8 cellular contexts compared by ENCODE assay signal in genomic region chr12:113098428-113099028, GRCh38. TPM values are rescaled to one million over a fixed set of nuclear protein-coding genes. Genes with fewer than 3 reads are reported as not detected.
DNase-seq lines count a peak whose midpoint lies in the region; ATAC-seq, FAIRE-seq and TF ChIP-seq lines count a peak whose summit lies in the region.

No MANE protein-coding gene starts in this region.

- intact Hi-C loops in HepG2 (cut with micrococcal nuclease; ENCODE audit: unreplicated experiment): loop anchor here (1.0 to 2.0 kb wide), 2 partner anchors 50 to 106 kb away; no protein-coding TSS in a partner anchor

- H3K9ac ChIP-seq in HepG2 (ENCODE audit: insufficient read depth, low read depth, low read length): no peak overlapping the region

- peak; percentile 87 for TF ChIP-seq RAD21 in HepG2 (CRISPR knock-in tag; IDR thresholded peaks at IDR 0.05)

- POLR2A ChIA-PET in HepG2 (lab: Yijun Ruan, JAX): no interaction called here

- ATAC-seq in HepG2 (peak; percentile 83), HG02642 (IDR thresholded peaks at IDR 0.05; ENCODE audit: poor library complexity, unreplicated experiment) (no peak)

- H3K9me3 ChIP-seq in HAP-1: no peaks in the 10 kb centered on the region
- H3K9me3 ChIP-seq in HepG2 (ENCODE audit: low read length): no peaks in the 10 kb centered on the region

- H3K27me3 ChIP-seq in HAP-1 (ENCODE audit: low read depth) (no peaks in the 10 kb centered on the region), HepG2 (ENCODE audit: control insufficient read depth in 1 of 2, insufficient read depth in 2 of 2, low read length in 2 of 2) (peaks cover 1 to 6% of the 10 kb centered on the region in 2 experiments; a peak in 2 of 5 replicates)

- H3K36me3 ChIP-seq in HAP-1 (replicated peaks) (no peaks in the 10 kb centered on the region), HepG2 (replicated peaks in 1 of 2; ENCODE audit: control insufficient read depth in 1 of 2, insufficient read depth in 2 of 2, low read length in 2 of 2) (no peaks in the 10 kb centered on the region)

- TF ChIP-seq CTCF in HepG2 (CRISPR knock-in tag; IDR thresholded peaks at IDR 0.05): peak; percentile 95

- H4K20me1 ChIP-seq in HepG2 (ENCODE audit: insufficient read depth, low read length): no peaks in the 10 kb centered on the region

- FAIRE-seq in HepG2 (lab: Jason Lieb, UNC): peak; percentile 90

- no peak overlapping the region for H2AFZ ChIP-seq in HepG2 (ENCODE audit: low read length)

- 59% methylated on average over 10 of the region's 15 CpGs for WGBS in HepG2 (ENCODE audit: low lambda C conversion rate)

- no peak for TF ChIP-seq POLR2A in HepG2 (IDR thresholded peaks at IDR 0.05; ENCODE audit: insufficient read depth in 1 of 2, low read depth in 2 of 2, low read length in 2 of 2)

- TF ChIP-seq EP300 in HepG2 (IDR thresholded peaks at IDR 0.05; ENCODE audit: low read depth in 2 of 2, low read length in 2 of 2) (no peak), HepG2 (CRISPR knock-in tag; IDR thresholded peaks at IDR 0.05; ENCODE audit: borderline replicate concordance) (no peak)

- H3K4me1 ChIP-seq in HAP-1 (no peaks in the 10 kb centered on the region), HepG2 (ENCODE audit: insufficient read depth, low read length) (peaks cover 16% of the 10 kb centered on the region)

- CTCF ChIA-PET in HepG2 (lab: Yijun Ruan, JAX; ENCODE audit: low intra/inter-chr PET ratio, low total read pairs): interaction anchor here (2.8 kb wide), 1 partner anchor 49 kb away, joined by 43 read pairs; no protein-coding TSS in a partner anchor

- H3K27ac ChIP-seq in cingulate gyrus (ENCODE audit: low read depth, low read length): peak overlapping the region; percentile 79
- H3K27ac ChIP-seq in HepG2 (ENCODE audit: extremely low read length, insufficient read depth, low read length): no peak overlapping the region

- no TSS peak for BruUV-seq in HepG2 (replicated peaks; lab: Mats Ljungman, UMichigan)

- no peak overlapping the region for H3K4me2 ChIP-seq in HepG2 (ENCODE audit: low read depth, low read length)

- in situ Hi-C loops in HAP-1 (cut with MboI; ENCODE audit: low sequenced_read_pairs) (no loop called here), HepG2 (cut with HindIII; ENCODE audit: extremely low pct_ligation_motif_present, low pct_unique_long_range_greater_than_20kb) (loop anchor here (5.0 kb wide), 1 partner anchor 51 kb away; no protein-coding TSS in a partner anchor)

- H3K4me3 ChIP-seq in HAP-1 (no peak overlapping the region), HepG2 (replicated peaks in 1 of 3; ENCODE audit: insufficient read depth in 1 of 3, low read depth in 2 of 3, low read length in 3 of 3) (no peak overlapping the region)

- no peaks in the 10 kb centered on the region for H3K79me2 ChIP-seq in HepG2 (ENCODE audit: insufficient read depth, low read length)

- peak; percentile 88 for DNase-seq in COLO668 (lab: John Stamatoyannopoulos, UW; ENCODE audit: unreplicated experiment)
- DNase-seq in HAP-1 (ENCODE audit: low spot score in 2 of 2): peak; percentile 67 to 91
- DNase-seq in NCI-H2196 treated with DMSO at 0.1 percent for 48 hours (lab: John Stamatoyannopoulos, UW; ENCODE audit: unreplicated experiment): peak; percentile 91
- peak; percentile 87 for DNase-seq in activated CD4-positive, alpha-beta T cell treated with anti-CD3 and anti-CD28 coated beads for 48 hours
- DNase-seq in HepG2 (ENCODE audit: low spot score): peak; percentile 79
- DNase-seq in stimulated activated CD4-positive, alpha-beta T cell treated with anti-CD3 and anti-CD28 coated beads, TNF-alpha, amount 100 ng/mL, for 4 hours (ENCODE audit: low read depth in 3 of 3): peak; percentile 44 to 48 (median 45)

RNA-seq across cellular contexts. Expression of gene RASAL1, which starts 37.0 kb away (rescaled TPM):
- not detected in 2 replicates for total RNA-seq in HepG2 (2016; rRNA removed; fragmentation: Illumina TruSeq; extraction: Trizol)
- 0.18 TPM in 1 of 2 replicates, not detected in the other for total RNA-seq in HepG2 (2016; cell fraction: cytosol; rRNA removed; fragmentation: Illumina TruSeq; extraction: Trizol; ENCODE audit: low read depth)
- not detected in 2 replicates for total RNA-seq in HepG2 (2016; cell fraction: insoluble cytoplasmic fraction; rRNA removed; fragmentation: Illumina TruSeq; extraction: Trizol)
- not detected in 2 replicates for total RNA-seq in HepG2 (2016; cell fraction: membrane; rRNA removed; fragmentation: Illumina TruSeq; extraction: Trizol)
- total RNA-seq in HepG2 (2016; cell fraction: nucleus; rRNA removed; fragmentation: Illumina TruSeq; extraction: Trizol): not detected in 2 replicates
- not detected in 2 replicates for polyA plus RNA-seq in HepG2 (2011; rRNA removed)
- polyA plus RNA-seq in HepG2 (2011; cell fraction: cytosol; rRNA removed): not detected in 2 replicates
- 0.07 and 0.31 TPM in 2 replicates for polyA plus RNA-seq in HepG2 (2011; cell fraction: nucleus; rRNA removed)
- not detected in 2 replicates for polyA plus RNA-seq in HepG2 (2012)
- polyA plus RNA-seq in HepG2 (2016; cell fraction: cytosol; fragmentation: Illumina TruSeq; extraction: Trizol; ENCODE audit: low read depth): 0.12 TPM in 1 of 2 replicates, not detected in the other
- polyA plus RNA-seq in HepG2 (2016; cell fraction: insoluble cytoplasmic fraction; fragmentation: Illumina TruSeq; extraction: Trizol; ENCODE audit: low read depth): not detected in 2 replicates
- not detected in 2 replicates for polyA plus RNA-seq in HepG2 (2016; cell fraction: membrane; fragmentation: Illumina TruSeq; extraction: Trizol; ENCODE audit: low read depth)
- polyA plus RNA-seq in HepG2 (2016; cell fraction: nucleus; fragmentation: Illumina TruSeq; extraction: Trizol; ENCODE audit: insufficient read depth, low read depth): 0.72 TPM in 1 of 2 replicates, not detected in the other
- polyA minus RNA-seq in HepG2 (2011; rRNA and poly(A)+ RNA removed; ENCODE audit: low replicate concordance): 0.30 TPM in 1 of 2 replicates, not detected in the other
- polyA minus RNA-seq in HepG2 (2011; cell fraction: cytosol; rRNA and poly(A)+ RNA removed): not detected in 2 replicates
- not detected in 2 replicates for polyA minus RNA-seq in HepG2 (2011; cell fraction: nucleus; rRNA and poly(A)+ RNA removed)

RNA-seq across cellular contexts. Expression of gene DTX1, which starts 42.0 kb away (rescaled TPM):
- total RNA-seq in HepG2 (2016; rRNA removed; fragmentation: Illumina TruSeq; extraction: Trizol): not detected in 2 replicates
- not detected in 2 replicates for total RNA-seq in HepG2 (2016; cell fraction: cytosol; rRNA removed; fragmentation: Illumina TruSeq; extraction: Trizol; ENCODE audit: low read depth)
- not detected in 2 replicates for total RNA-seq in HepG2 (2016; cell fraction: insoluble cytoplasmic fraction; rRNA removed; fragmentation: Illumina TruSeq; extraction: Trizol)
- total RNA-seq in HepG2 (2016; cell fraction: membrane; rRNA removed; fragmentation: Illumina TruSeq; extraction: Trizol): not detected in 2 replicates
- total RNA-seq in HepG2 (2016; cell fraction: nucleus; rRNA removed; fragmentation: Illumina TruSeq; extraction: Trizol): not detected in 2 replicates
- polyA plus RNA-seq in HepG2 (2011; rRNA removed): not detected in 2 replicates
- polyA plus RNA-seq in HepG2 (2011; cell fraction: cytosol; rRNA removed): not detected in 2 replicates
- not detected in 2 replicates for polyA plus RNA-seq in HepG2 (2011; cell fraction: nucleus; rRNA removed)
- not detected in 2 replicates for polyA plus RNA-seq in HepG2 (2012)
- not detected in 2 replicates for polyA plus RNA-seq in HepG2 (2016; cell fraction: cytosol; fragmentation: Illumina TruSeq; extraction: Trizol; ENCODE audit: low read depth)
- polyA plus RNA-seq in HepG2 (2016; cell fraction: insoluble cytoplasmic fraction; fragmentation: Illumina TruSeq; extraction: Trizol; ENCODE audit: low read depth): not detected in 2 replicates
- polyA plus RNA-seq in HepG2 (2016; cell fraction: membrane; fragmentation: Illumina TruSeq; extraction: Trizol; ENCODE audit: low read depth): not detected in 2 replicates
- not detected in 2 replicates for polyA plus RNA-seq in HepG2 (2016; cell fraction: nucleus; fragmentation: Illumina TruSeq; extraction: Trizol; ENCODE audit: insufficient read depth, low read depth)
- polyA minus RNA-seq in HepG2 (2011; rRNA and poly(A)+ RNA removed; ENCODE audit: low replicate concordance): not detected in 2 replicates
- polyA minus RNA-seq in HepG2 (2011; cell fraction: cytosol; rRNA and poly(A)+ RNA removed): not detected in 2 replicates
- not detected in 2 replicates for polyA minus RNA-seq in HepG2 (2011; cell fraction: nucleus; rRNA and poly(A)+ RNA removed)

RNA-seq across cellular contexts. Expression of gene CFAP73, which starts 51.0 kb away (rescaled TPM):
- total RNA-seq in HepG2 (2016; rRNA removed; fragmentation: Illumina TruSeq; extraction: Trizol): not detected in 2 replicates
- total RNA-seq in HepG2 (2016; cell fraction: cytosol; rRNA removed; fragmentation: Illumina TruSeq; extraction: Trizol; ENCODE audit: low read depth): not detected in 2 replicates
- not detected in 2 replicates for total RNA-seq in HepG2 (2016; cell fraction: insoluble cytoplasmic fraction; rRNA removed; fragmentation: Illumina TruSeq; extraction: Trizol)
- not detected in 2 replicates for total RNA-seq in HepG2 (2016; cell fraction: membrane; rRNA removed; fragmentation: Illumina TruSeq; extraction: Trizol)
- not detected in 2 replicates for total RNA-seq in HepG2 (2016; cell fraction: nucleus; rRNA removed; fragmentation: Illumina TruSeq; extraction: Trizol)
- polyA plus RNA-seq in HepG2 (2011; rRNA removed): not detected in 2 replicates
- not detected in 2 replicates for polyA plus RNA-seq in HepG2 (2011; cell fraction: cytosol; rRNA removed)
- polyA plus RNA-seq in HepG2 (2011; cell fraction: nucleus; rRNA removed): not detected in 2 replicates
- polyA plus RNA-seq in HepG2 (2012): not detected in 2 replicates
- not detected in 2 replicates for polyA plus RNA-seq in HepG2 (2016; cell fraction: cytosol; fragmentation: Illumina TruSeq; extraction: Trizol; ENCODE audit: low read depth)
- polyA plus RNA-seq in HepG2 (2016; cell fraction: insoluble cytoplasmic fraction; fragmentation: Illumina TruSeq; extraction: Trizol; ENCODE audit: low read depth): not detected in 2 replicates
- polyA plus RNA-seq in HepG2 (2016; cell fraction: membrane; fragmentation: Illumina TruSeq; extraction: Trizol; ENCODE audit: low read depth): not detected in 2 replicates
- polyA plus RNA-seq in HepG2 (2016; cell fraction: nucleus; fragmentation: Illumina TruSeq; extraction: Trizol; ENCODE audit: insufficient read depth, low read depth): not detected in 2 replicates
- not detected in 2 replicates for polyA minus RNA-seq in HepG2 (2011; rRNA and poly(A)+ RNA removed; ENCODE audit: low replicate concordance)
- polyA minus RNA-seq in HepG2 (2011; cell fraction: cytosol; rRNA and poly(A)+ RNA removed): not detected in 2 replicates
- not detected in 2 replicates for polyA minus RNA-seq in HepG2 (2011; cell fraction: nucleus; rRNA and poly(A)+ RNA removed)
